ENCODE assay signal across 33 cellular contexts in genomic region chr3:196706313-196706712, GRCh38.
"Had no signal": no experiment of that assay in that cellular context is flagged by ENCODE, and none has a peak within 500 bp of the region (broad histone marks: within the 10 kb centered on the region; RNA-seq: fewer than 3 reads in every experiment).

No MANE protein-coding gene starts in this region.

- H3K9me3 ChIP-seq: adrenal gland, body of pancreas, colonic mucosa, gastrocnemius medialis, heart left ventricle had no signal

- H3K4me3 ChIP-seq: adrenal gland, body of pancreas, colonic mucosa, dorsolateral prefrontal cortex, gastrocnemius medialis, heart left ventricle had no signal

- H3K27ac ChIP-seq: adrenal gland, body of pancreas, colonic mucosa, dorsolateral prefrontal cortex, gastrocnemius medialis, heart left ventricle had no signal

- H3K9me3 Mint-ChIP-seq: activated CD4-positive, alpha-beta memory T cell treated with anti-CD3 and anti-CD28 coated beads for 36 hours; activated CD4-positive, alpha-beta T cell treated with anti-CD3 and anti-CD28 coated beads, Interleukin-2, amount 10 ng/mL, durations not matched to agents 24 days and 14 days; activated naive CD4-positive, alpha-beta T cell treated with anti-CD3 and anti-CD28 coated beads for 36 hours; activated naive CD4-positive, alpha-beta T cell treated with anti-CD3 and anti-CD28 coated beads, Interleukin-2, amount 50 U/mL, for 24 hours; activated naive CD8-positive, alpha-beta T cell treated with anti-CD3 and anti-CD28 coated beads, Interleukin-2, amount 50 U/mL, for 24 hours; activated T-helper 1 cell treated with anti-CD3 and anti-CD28 coated beads, Interleukin-12 subunit alpha, Interleukin-12 subunit beta, Interleukin-2, Interleukin-4 antibody, amounts not matched to agents 30 ng/mL and 10 ng/mL and 1 ng/mL, durations not matched to agents 14 hours and 24 hours and 36 hours; activated T-helper 2 cell treated with anti-CD3 and anti-CD28 coated beads, Interferon-gamma antibody, Interleukin-2, Interleukin-4, amounts not matched to agents 10 μg/mL and 5 μg/mL and 100 μg/mL, durations not matched to agents 14 hours and 24 hours and 36 hours; endodermal cell had no signal

- H3K36me3 ChIP-seq: adrenal gland, colonic mucosa, gastrocnemius medialis, heart left ventricle had no signal

- H3K4me3 Mint-ChIP-seq: activated CD4-positive, alpha-beta memory T cell treated with anti-CD3 and anti-CD28 coated beads for 36 hours; activated CD4-positive, alpha-beta T cell treated with anti-CD3 and anti-CD28 coated beads for 36 hours; activated CD4-positive, alpha-beta T cell treated with anti-CD3 and anti-CD28 coated beads, Interleukin-2, amount 10 ng/mL, durations not matched to agents 24 days and 14 days; activated CD8-positive, alpha-beta memory T cell treated with anti-CD3 and anti-CD28 coated beads, Interleukin-2, amount 10 ng/mL, durations not matched to agents 7 days and 5 days; activated CD8-positive, alpha-beta T cell treated with anti-CD3 and anti-CD28 coated beads, Interleukin-2, amount 10 ng/mL, durations not matched to agents 7 days and 5 days; activated naive CD4-positive, alpha-beta T cell treated with anti-CD3 and anti-CD28 coated beads for 36 hours; activated naive CD4-positive, alpha-beta T cell treated with anti-CD3 and anti-CD28 coated beads, Interleukin-2, amount 50 U/mL, for 24 hours; activated naive CD8-positive, alpha-beta T cell treated with anti-CD3 and anti-CD28 coated beads for 36 hours; activated naive CD8-positive, alpha-beta T cell treated with anti-CD3 and anti-CD28 coated beads, Interleukin-2, amount 50 U/mL, for 24 hours; activated T-helper 1 cell treated with anti-CD3 and anti-CD28 coated beads, Interleukin-12 subunit alpha, Interleukin-12 subunit beta, Interleukin-2, Interleukin-4 antibody, amounts not matched to agents 30 ng/mL and 10 ng/mL and 1 ng/mL, durations not matched to agents 14 hours and 24 hours and 36 hours; endodermal cell had no signal

- H3K27me3 ChIP-seq: adrenal gland, body of pancreas, colonic mucosa, dorsolateral prefrontal cortex, gastrocnemius medialis, heart left ventricle had no signal

- DNase-seq: activated CD4-positive, alpha-beta memory T cell treated with anti-CD3 and anti-CD28 coated beads for 36 hours; activated CD4-positive, alpha-beta T cell treated with anti-CD3 and anti-CD28 coated beads for 36 hours; activated CD4-positive, alpha-beta T cell treated with anti-CD3 and anti-CD28 coated beads, Interleukin-2, amount 10 ng/mL, durations not matched to agents 24 days and 14 days; activated CD4-positive, CD25-positive, alpha-beta regulatory T cell; activated CD4-positive, CD25-positive, alpha-beta regulatory T cell treated with anti-CD3 and anti-CD28 coated beads, Interleukin-2, amount 50 U/mL, for 72 hours; activated CD8-positive, alpha-beta memory T cell treated with anti-CD3 and anti-CD28 coated beads, Interleukin-2, amount 10 ng/mL, durations not matched to agents 7 days and 5 days; activated CD8-positive, alpha-beta memory T cell treated with anti-CD3 and anti-CD28 coated beads, Interleukin-2, amount 50 U/mL, for 4 hours; activated CD8-positive, alpha-beta T cell treated with anti-CD3 and anti-CD28 coated beads, Interleukin-2, amount 10 ng/mL, durations not matched to agents 7 days and 5 days; activated effector memory CD4-positive, alpha-beta T cell treated with anti-CD3 and anti-CD28 coated beads, Interleukin-2, amount 50 U/mL, for 16 hours; activated naive CD4-positive, alpha-beta T cell treated with anti-CD3 and anti-CD28 coated beads for 36 hours; activated naive CD8-positive, alpha-beta T cell treated with anti-CD3 and anti-CD28 coated beads for 36 hours; activated naive CD8-positive, alpha-beta T cell treated with anti-CD3 and anti-CD28 coated beads, Interleukin-2, amount 50 U/mL, for 24 hours; activated T-cell treated with anti-CD3 and anti-CD28 coated beads, Interleukin-2, amount 50 U/mL, for 1 hour; activated T-cell treated with anti-CD3 and anti-CD28 coated beads, Interleukin-2, amount 50 U/mL, for 48 hours; adrenal gland; amygdala; aorta; body of pancreas; caudate nucleus; cerebellar nuclear complex; colonic mucosa; dorsolateral prefrontal cortex; effector memory CD4-positive, alpha-beta T cell; endodermal cell; foreskin fibroblast; gastrocnemius medialis; glutamatergic neuron; heart left ventricle; T-helper 2 cell had no signal

- H3K4me1 ChIP-seq: colonic mucosa had no signal

- H3K27ac Mint-ChIP-seq: activated CD4-positive, alpha-beta memory T cell treated with anti-CD3 and anti-CD28 coated beads for 36 hours; activated CD4-positive, alpha-beta T cell treated with anti-CD3 and anti-CD28 coated beads for 36 hours; activated CD4-positive, alpha-beta T cell treated with anti-CD3 and anti-CD28 coated beads, Interleukin-2, amount 10 ng/mL, durations not matched to agents 24 days and 14 days; activated CD8-positive, alpha-beta memory T cell treated with anti-CD3 and anti-CD28 coated beads, Interleukin-2, amount 10 ng/mL, durations not matched to agents 7 days and 5 days; activated CD8-positive, alpha-beta T cell treated with anti-CD3 and anti-CD28 coated beads, Interleukin-2, amount 10 ng/mL, durations not matched to agents 7 days and 5 days; activated naive CD4-positive, alpha-beta T cell treated with anti-CD3 and anti-CD28 coated beads for 36 hours; activated naive CD4-positive, alpha-beta T cell treated with anti-CD3 and anti-CD28 coated beads, Interleukin-2, amount 50 U/mL, for 24 hours; activated naive CD8-positive, alpha-beta T cell treated with anti-CD3 and anti-CD28 coated beads for 36 hours; activated naive CD8-positive, alpha-beta T cell treated with anti-CD3 and anti-CD28 coated beads, Interleukin-2, amount 50 U/mL, for 24 hours; activated T-helper 1 cell treated with anti-CD3 and anti-CD28 coated beads, Interleukin-12 subunit alpha, Interleukin-12 subunit beta, Interleukin-2, Interleukin-4 antibody, amounts not matched to agents 30 ng/mL and 10 ng/mL and 1 ng/mL, durations not matched to agents 14 hours and 24 hours and 36 hours; activated T-helper 2 cell treated with anti-CD3 and anti-CD28 coated beads, Interferon-gamma antibody, Interleukin-2, Interleukin-4, amounts not matched to agents 10 μg/mL and 5 μg/mL and 100 μg/mL, durations not matched to agents 14 hours and 24 hours and 36 hours; endodermal cell had no signal

- ATAC-seq: activated CD4-positive, alpha-beta T cell treated with anti-CD3 and anti-CD28 coated beads for 36 hours; activated CD8-positive, alpha-beta memory T cell treated with anti-CD3 and anti-CD28 coated beads, Interleukin-2, amount 10 ng/mL, durations not matched to agents 7 days and 5 days; activated CD8-positive, alpha-beta T cell treated with anti-CD3 and anti-CD28 coated beads, Interleukin-2, amount 10 ng/mL, durations not matched to agents 7 days and 5 days; activated naive CD8-positive, alpha-beta T cell treated with anti-CD3 and anti-CD28 coated beads, Interleukin-2, amount 50 U/mL, for 24 hours; body of pancreas; esophagus mucosa; gastrocnemius medialis; heart left ventricle had no signal

- H3K27me3 Mint-ChIP-seq: activated CD4-positive, alpha-beta memory T cell treated with anti-CD3 and anti-CD28 coated beads for 36 hours; activated CD4-positive, alpha-beta T cell treated with anti-CD3 and anti-CD28 coated beads for 36 hours; activated CD8-positive, alpha-beta memory T cell treated with anti-CD3 and anti-CD28 coated beads, Interleukin-2, amount 10 ng/mL, durations not matched to agents 7 days and 5 days; activated naive CD4-positive, alpha-beta T cell treated with anti-CD3 and anti-CD28 coated beads, Interleukin-2, amount 50 U/mL, for 24 hours; activated naive CD8-positive, alpha-beta T cell treated with anti-CD3 and anti-CD28 coated beads for 36 hours; activated naive CD8-positive, alpha-beta T cell treated with anti-CD3 and anti-CD28 coated beads, Interleukin-2, amount 50 U/mL, for 24 hours had no signal
